ENCODE assay signal across 17 cellular contexts in genomic region chr15:39242345-39242744, GRCh38.
DNase-seq lines count a peak whose midpoint lies in the region; ATAC-seq and TF ChIP-seq lines count a peak whose summit lies in the region.
"Had no signal": no experiment of that assay in that cellular context is flagged by ENCODE, and none has a peak within 500 bp of the region (broad histone marks: within the 10 kb centered on the region; RNA-seq: fewer than 3 reads in every experiment).

No MANE protein-coding gene starts in this region.

- H3K27ac Mint-ChIP-seq in mesothelial cell of epicardium: no peak overlapping the region
- H3K27ac Mint-ChIP-seq in activated CD8-positive, alpha-beta memory T cell treated with anti-CD3 and anti-CD28 coated beads, Interleukin-2, amount 10 ng/mL, durations not matched to agents 7 days and 5 days: no peak overlapping the region
- H3K27ac Mint-ChIP-seq: activated CD4-positive, alpha-beta memory T cell treated with anti-CD3 and anti-CD28 coated beads for 36 hours; memory B cell had no signal

- peaks cover 2% of the 10 kb centered on the region for H3K4me1 Mint-ChIP-seq in mesothelial cell of epicardium
- H3K4me1 Mint-ChIP-seq in activated CD8-positive, alpha-beta memory T cell treated with anti-CD3 and anti-CD28 coated beads, Interleukin-2, amount 10 ng/mL, durations not matched to agents 7 days and 5 days: no peaks in the 10 kb centered on the region
- H3K4me1 Mint-ChIP-seq: memory B cell had no signal

- DNase-seq in AG10803 (ENCODE audit: low read depth) (peak; percentile 96), cerebellar cortex (ENCODE audit: low spot score) (peak; percentile 76), left lung (no peak), mesothelial cell of epicardium (ENCODE audit: low spot score in 2 of 2, unreplicated experiment in 2 of 2) (no peak), NCI-H524 (lab: John Stamatoyannopoulos, UW) (no peak)
- no peak for DNase-seq in activated CD8-positive, alpha-beta memory T cell treated with anti-CD3 and anti-CD28 coated beads, Interleukin-2, amount 10 ng/mL, durations not matched to agents 7 days and 5 days
- DNase-seq: activated CD4-positive, alpha-beta memory T cell treated with anti-CD3 and anti-CD28 coated beads for 36 hours; activated effector memory CD4-positive, alpha-beta T cell treated with anti-CD3 and anti-CD28 coated beads, Interleukin-2, amount 50 U/mL, for 16 hours; hypothalamus; NCI-H1092 treated with DMSO at 0.1 percent for 48 hours; uterus had no signal

- no peaks in the 10 kb centered on the region for H3K36me3 Mint-ChIP-seq in mesothelial cell of epicardium
- H3K36me3 Mint-ChIP-seq in activated CD8-positive, alpha-beta memory T cell treated with anti-CD3 and anti-CD28 coated beads, Interleukin-2, amount 10 ng/mL, durations not matched to agents 7 days and 5 days: no peaks in the 10 kb centered on the region
- H3K36me3 Mint-ChIP-seq: activated CD4-positive, alpha-beta memory T cell treated with anti-CD3 and anti-CD28 coated beads for 36 hours; memory B cell had no signal

- TF ChIP-seq EP300 in Ishikawa (IDR thresholded peaks at IDR 0.05; ENCODE audit: borderline replicate concordance): peak; percentile 48; the same call in 1 of the 2 replicates

- no peaks in the 10 kb centered on the region for H3K27me3 ChIP-seq in left lung
- H3K27me3 ChIP-seq: BLaER1, breast epithelium, uterus had no signal

- H3K4me1 ChIP-seq in left lung: no peaks in the 10 kb centered on the region
- H3K4me1 ChIP-seq: BLaER1, breast epithelium, uterus had no signal

- no peak for TF ChIP-seq CTCF in AG10803 (conservative IDR thresholded peaks at IDR 0.05; ENCODE audit: low read length)
- no peak for TF ChIP-seq CTCF in left lung (IDR thresholded peaks at IDR 0.05)
- no peak for TF ChIP-seq CTCF in mesothelial cell of epicardium (IDR thresholded peaks at IDR 0.05; ENCODE audit: unreplicated experiment)

- no peaks in the 10 kb centered on the region for H3K36me3 ChIP-seq in left lung
- H3K36me3 ChIP-seq: BLaER1, breast epithelium, uterus had no signal

- H3K27me3 Mint-ChIP-seq in mesothelial cell of epicardium (ENCODE audit: low read depth): no peaks in the 10 kb centered on the region
- peaks cover 8% of the 10 kb centered on the region for H3K27me3 Mint-ChIP-seq in activated CD8-positive, alpha-beta memory T cell treated with anti-CD3 and anti-CD28 coated beads, Interleukin-2, amount 10 ng/mL, durations not matched to agents 7 days and 5 days

- H3K9me3 ChIP-seq in left lung: no peaks in the 10 kb centered on the region
- H3K9me3 ChIP-seq: BLaER1, breast epithelium, uterus had no signal

- peaks cover 8% of the 10 kb centered on the region for H3K9me3 Mint-ChIP-seq in mesothelial cell of epicardium
- no peaks in the 10 kb centered on the region for H3K9me3 Mint-ChIP-seq in activated CD8-positive, alpha-beta memory T cell treated with anti-CD3 and anti-CD28 coated beads, Interleukin-2, amount 10 ng/mL, durations not matched to agents 7 days and 5 days (ENCODE audit: low read depth)
- H3K9me3 Mint-ChIP-seq: activated CD4-positive, alpha-beta memory T cell treated with anti-CD3 and anti-CD28 coated beads for 36 hours had no signal

- H3K27ac ChIP-seq in left lung: no peak overlapping the region
- H3K27ac ChIP-seq: BLaER1, uterus had no signal

- TF ChIP-seq RAD21 in Ishikawa (IDR thresholded peaks at IDR 0.05; ENCODE audit: low read depth): no peak

- CTCF ChIA-PET in activated CD8-positive, alpha-beta memory T cell treated with anti-CD3 and anti-CD28 coated beads, Interleukin-2, amount 10 ng/mL, durations not matched to agents 7 days and 5 days (lab: Charles Lee): no interaction called here

- H3K4me3 ChIP-seq in AG10803 (ENCODE audit: low read length) (no peak overlapping the region), left lung (no peak overlapping the region)
- H3K4me3 ChIP-seq: BLaER1, breast epithelium, uterus had no signal

- no peak overlapping the region for H3K4me3 Mint-ChIP-seq in mesothelial cell of epicardium
- no peak overlapping the region for H3K4me3 Mint-ChIP-seq in activated CD8-positive, alpha-beta memory T cell treated with anti-CD3 and anti-CD28 coated beads, Interleukin-2, amount 10 ng/mL, durations not matched to agents 7 days and 5 days
- H3K4me3 Mint-ChIP-seq: activated CD4-positive, alpha-beta memory T cell treated with anti-CD3 and anti-CD28 coated beads for 36 hours; memory B cell had no signal

- intact Hi-C loops in left lung (cut with DNase I): no loop called here

- ATAC-seq in left lung (peak; percentile 65), GM18511 (IDR thresholded peaks at IDR 0.05; ENCODE audit: unreplicated experiment) (no peak)
- no peak for ATAC-seq in activated CD8-positive, alpha-beta memory T cell treated with anti-CD3 and anti-CD28 coated beads, Interleukin-2, amount 10 ng/mL, durations not matched to agents 7 days and 5 days
- ATAC-seq: Panc1 had no signal

TF ChIP-seq in Ishikawa, 13 proteins besides CTCF, POLR2A, EP300 and RAD21:
- TF ChIP-seq TEAD4 (IDR thresholded peaks at IDR 0.05) (0 out of 2 replicates have a peak, but pooled peaks have one; percentile 32), EGR1 (IDR thresholded peaks at IDR 0.05) (no peak), YY1 (IDR thresholded peaks at IDR 0.05; ENCODE audit: low read depth) (0 out of 2 replicates have a peak, but pooled peaks have one; percentile 40), CREB1 (IDR thresholded peaks at IDR 0.05; ENCODE audit: low read depth) (no peak), FOXM1 (IDR thresholded peaks at IDR 0.05; ENCODE audit: borderline replicate concordance, low read depth) (no peak), NFIC (IDR thresholded peaks at IDR 0.05) (peak; percentile 59), TAF1 (IDR thresholded peaks at IDR 0.05; ENCODE audit: low read depth) (no peak), REST (IDR thresholded peaks at IDR 0.05; ENCODE audit: low read depth) (no peak), USF1 (IDR thresholded peaks at IDR 0.05) (no peak), CEBPB (IDR thresholded peaks at IDR 0.05) (0 out of 2 replicates have a peak, but pooled peaks have one; percentile 9), TCF12 (IDR thresholded peaks at IDR 0.05; ENCODE audit: low read depth) (peak; percentile 39; the same call in 1 of the 2 replicates), MAX (IDR thresholded peaks at IDR 0.05) (no peak), ZBTB7A (IDR thresholded peaks at IDR 0.05; ENCODE audit: low read depth) (no peak)

Comparison
In these comparisons a context has a peak if more than half of its experiments do, and no peak if none do; other contexts are left out.
1. DNase-seq: peak in AG10803 (single experiment) and cerebellar cortex (single experiment); none in left lung (0 of 2), mesothelial cell of epicardium (0 of 2), activated CD8-positive, alpha-beta memory T cell treated with anti-CD3 and anti-CD28 coated beads, Interleukin-2, amount 10 ng/mL, durations not matched to agents 7 days and 5 days (single experiment) and NCI-H524 (0 of 2).